Comparison of ENCODE assay signal across 8 cellular contexts in genomic region chr12:105083551-105084105, GRCh38. TPM values are rescaled to one million over a fixed set of nuclear protein-coding genes. Genes with fewer than 3 reads are reported as not detected.
A peak's percentile ranks its signal among the peaks of the same experiment; 100 is the strongest.
DNase-seq lines count a peak whose midpoint lies in the region; ATAC-seq and TF ChIP-seq lines count a peak whose summit lies in the region.

No MANE protein-coding gene starts in this region.

- H3K9me3 ChIP-seq in psoas muscle, result no peaks in the 10 kb centered on the region

- H3K4me1 ChIP-seq in psoas muscle, result peaks cover 9% of the 10 kb centered on the region

- DNase-seq in AG08395 (ENCODE audit: low spot score) (peak; percentile 63), NCI-H2171 (lab: John Stamatoyannopoulos, UW) (peak; percentile 63), astrocyte of the cerebellum (ENCODE audit: low read depth) (no peak), hippocampal formation (lab: John Stamatoyannopoulos, UW) (peak; percentile 11 to 30), psoas muscle (peak; percentile 67 to 78)

- TF ChIP-seq CTCF in astrocyte of the cerebellum (IDR thresholded peaks at IDR 0.05; ENCODE audit: low read depth, low read length, missing control alignments) (peak; percentile 17), psoas muscle (IDR thresholded peaks at IDR 0.05) (no peak)

- WGBS in psoas muscle, 3 donors, result 9 to 15% (median 10%) methylated on average over 18 of the region's 18 CpGs

- H3K27me3 ChIP-seq in psoas muscle (ENCODE audit: insufficient read depth in 3 of 3, low read length in 2 of 3), result peaks cover 0 to 6% (median 0%) of the 10 kb centered on the region in 3 donors

- intact Hi-C loops in psoas muscle (cut with DNase I), result no loop called here

- in situ Hi-C loops in GM18951 (cut with MboI; ENCODE audit: low sequenced_read_pairs, unreplicated experiment), result no loop called here
- in situ Hi-C loops in astrocyte of the cerebellum (cut with HindIII; ENCODE audit: low sequenced_read_pairs), result no loop called here

- TF ChIP-seq POLR2A in GM18951 (IDR thresholded peaks at IDR 0.05; ENCODE audit: extremely low read depth, insufficient read depth, insufficient read length), result peak; percentile 22

- H3K27ac ChIP-seq in psoas muscle, result no peak overlapping the region

- ATAC-seq in psoas muscle (peak; percentile 33 to 71 (median 47)), HG03342 (IDR thresholded peaks at IDR 0.05; ENCODE audit: unreplicated experiment) (no peak), HG02763 (IDR thresholded peaks at IDR 0.05; ENCODE audit: unreplicated experiment) (no peak)

- peak overlapping the region; percentile 47 for H3K4me3 ChIP-seq in astrocyte of the cerebellum (ENCODE audit: low read depth, low read length)
- H3K4me3 ChIP-seq in psoas muscle, result peak overlapping the region; percentile 70

- no peaks in the 10 kb centered on the region for H3K36me3 ChIP-seq in psoas muscle (ENCODE audit: insufficient read depth in 1 of 2, low read depth in 1 of 2)

RNA-seq across cellular contexts. Expression of gene ALDH1L2, which starts 0.6 kb away (rescaled TPM):
- total RNA-seq in psoas muscle, result 1 to 10 TPM in 3 of 4 donors, under 1 TPM in 1; 0.93 to 3.1 (median 1.2) TPM
- polyA plus RNA-seq in psoas muscle, result under 1 TPM; 0.14 to 0.73 (median 0.31) TPM

RNA-seq across cellular contexts. Expression of gene WASHC4, which starts 23.9 kb away (rescaled TPM):
- 10 to 100 TPM; 21.8 to 32.6 (median 28.0) TPM for total RNA-seq in psoas muscle
- polyA plus RNA-seq in psoas muscle, result 10 to 100 TPM in 2 of 3 donors, 1 to 10 TPM in 1; 9.0 to 20.6 (median 13.7) TPM

Comparison
In these comparisons a context has a peak if more than half of its experiments do, and no peak if none do; other contexts are left out.
1. ATAC-seq: peak in psoas muscle (4 of 4); none in HG03342 (single experiment) and HG02763 (single experiment).